3 cellular contexts compared by ENCODE assay signal in the genomic region with DNA sequence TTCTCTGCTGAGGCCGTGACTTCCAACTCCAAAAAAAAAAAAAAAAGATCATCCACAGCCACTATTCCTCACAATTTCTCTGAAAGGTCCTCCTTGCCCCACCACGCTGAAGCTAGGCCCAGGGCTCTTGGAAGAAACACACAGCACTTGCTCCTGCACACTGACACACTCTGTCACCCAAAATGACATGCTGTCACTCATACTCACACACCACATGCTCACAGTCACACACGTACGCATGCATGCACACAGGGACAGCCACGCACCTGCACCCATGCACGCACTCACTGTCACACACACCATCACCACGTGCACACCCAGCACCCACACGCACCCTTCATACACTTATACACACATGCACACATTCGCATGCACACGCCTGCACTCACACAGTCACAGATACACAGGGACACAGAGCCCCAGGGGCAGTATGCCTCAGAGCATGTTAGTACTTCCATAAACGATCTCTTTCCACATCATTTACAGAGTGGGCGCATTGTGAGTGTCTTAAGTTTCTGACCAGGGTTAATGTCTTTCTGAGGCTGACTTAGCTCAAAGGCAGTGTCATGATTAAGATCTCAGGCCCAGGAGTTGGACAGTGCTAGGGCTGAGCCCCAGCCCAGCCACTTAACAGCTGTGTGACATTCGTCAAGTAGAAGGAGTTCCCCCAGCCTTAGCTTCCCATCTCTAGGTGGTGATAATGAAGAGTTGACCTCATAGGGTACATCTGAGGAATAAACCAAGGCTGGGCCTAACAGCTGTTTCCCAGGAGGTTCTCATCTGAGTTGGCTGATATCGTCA.
TF ChIP-seq lines count a peak whose summit lies in the region.

No MANE protein-coding gene starts in this region.

TF ChIP-seq in IMR-90, 13 proteins besides CTCF, POLR2A, EP300 and RAD21:
- TF ChIP-seq, protein P1, sequence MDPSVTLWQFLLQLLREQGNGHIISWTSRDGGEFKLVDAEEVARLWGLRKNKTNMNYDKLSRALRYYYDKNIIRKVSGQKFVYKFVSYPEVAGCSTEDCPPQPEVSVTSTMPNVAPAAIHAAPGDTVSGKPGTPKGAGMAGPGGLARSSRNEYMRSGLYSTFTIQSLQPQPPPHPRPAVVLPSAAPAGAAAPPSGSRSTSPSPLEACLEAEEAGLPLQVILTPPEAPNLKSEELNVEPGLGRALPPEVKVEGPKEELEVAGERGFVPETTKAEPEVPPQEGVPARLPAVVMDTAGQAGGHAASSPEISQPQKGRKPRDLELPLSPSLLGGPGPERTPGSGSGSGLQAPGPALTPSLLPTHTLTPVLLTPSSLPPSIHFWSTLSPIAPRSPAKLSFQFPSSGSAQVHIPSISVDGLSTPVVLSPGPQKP (IDR thresholded peaks at IDR 0.05; ENCODE audit: borderline replicate concordance, low read depth, low read length), result no peak
- TF ChIP-seq CEBPB (IDR thresholded peaks at IDR 0.05; ENCODE audit: low read depth, low read length), result no peak

TF ChIP-seq in WTC11, 78 proteins besides CTCF, POLR2A, EP300 and RAD21:
- TF ChIP-seq, protein P2, sequence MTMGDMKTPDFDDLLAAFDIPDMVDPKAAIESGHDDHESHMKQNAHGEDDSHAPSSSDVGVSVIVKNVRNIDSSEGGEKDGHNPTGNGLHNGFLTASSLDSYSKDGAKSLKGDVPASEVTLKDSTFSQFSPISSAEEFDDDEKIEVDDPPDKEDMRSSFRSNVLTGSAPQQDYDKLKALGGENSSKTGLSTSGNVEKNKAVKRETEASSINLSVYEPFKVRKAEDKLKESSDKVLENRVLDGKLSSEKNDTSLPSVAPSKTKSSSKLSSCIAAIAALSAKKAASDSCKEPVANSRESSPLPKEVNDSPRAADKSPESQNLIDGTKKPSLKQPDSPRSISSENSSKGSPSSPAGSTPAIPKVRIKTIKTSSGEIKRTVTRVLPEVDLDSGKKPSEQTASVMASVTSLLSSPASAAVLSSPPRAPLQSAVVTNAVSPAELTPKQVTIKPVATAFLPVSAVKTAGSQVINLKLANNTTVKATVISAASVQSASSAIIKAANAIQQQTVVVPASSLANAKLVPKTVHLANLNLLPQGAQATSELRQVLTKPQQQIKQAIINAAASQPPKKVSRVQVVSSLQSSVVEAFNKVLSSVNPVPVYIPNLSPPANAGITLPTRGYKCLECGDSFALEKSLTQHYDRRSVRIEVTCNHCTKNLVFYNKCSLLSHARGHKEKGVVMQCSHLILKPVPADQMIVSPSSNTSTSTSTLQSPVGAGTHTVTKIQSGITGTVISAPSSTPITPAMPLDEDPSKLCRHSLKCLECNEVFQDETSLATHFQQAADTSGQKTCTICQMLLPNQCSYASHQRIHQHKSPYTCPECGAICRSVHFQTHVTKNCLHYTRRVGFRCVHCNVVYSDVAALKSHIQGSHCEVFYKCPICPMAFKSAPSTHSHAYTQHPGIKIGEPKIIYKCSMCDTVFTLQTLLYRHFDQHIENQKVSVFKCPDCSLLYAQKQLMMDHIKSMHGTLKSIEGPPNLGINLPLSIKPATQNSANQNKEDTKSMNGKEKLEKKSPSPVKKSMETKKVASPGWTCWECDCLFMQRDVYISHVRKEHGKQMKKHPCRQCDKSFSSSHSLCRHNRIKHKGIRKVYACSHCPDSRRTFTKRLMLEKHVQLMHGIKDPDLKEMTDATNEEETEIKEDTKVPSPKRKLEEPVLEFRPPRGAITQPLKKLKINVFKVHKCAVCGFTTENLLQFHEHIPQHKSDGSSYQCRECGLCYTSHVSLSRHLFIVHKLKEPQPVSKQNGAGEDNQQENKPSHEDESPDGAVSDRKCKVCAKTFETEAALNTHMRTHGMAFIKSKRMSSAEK (CRISPR knock-in tag; IDR thresholded peaks at IDR 0.05; ENCODE audit: borderline replicate concordance), result no peak
TF ChIP-seq in WTC11: peak in this region for 0.

TF ChIP-seq in neural cell, 6 proteins besides CTCF, POLR2A, EP300 and RAD21 (continued from another document):
- TF ChIP-seq, protein P3, sequence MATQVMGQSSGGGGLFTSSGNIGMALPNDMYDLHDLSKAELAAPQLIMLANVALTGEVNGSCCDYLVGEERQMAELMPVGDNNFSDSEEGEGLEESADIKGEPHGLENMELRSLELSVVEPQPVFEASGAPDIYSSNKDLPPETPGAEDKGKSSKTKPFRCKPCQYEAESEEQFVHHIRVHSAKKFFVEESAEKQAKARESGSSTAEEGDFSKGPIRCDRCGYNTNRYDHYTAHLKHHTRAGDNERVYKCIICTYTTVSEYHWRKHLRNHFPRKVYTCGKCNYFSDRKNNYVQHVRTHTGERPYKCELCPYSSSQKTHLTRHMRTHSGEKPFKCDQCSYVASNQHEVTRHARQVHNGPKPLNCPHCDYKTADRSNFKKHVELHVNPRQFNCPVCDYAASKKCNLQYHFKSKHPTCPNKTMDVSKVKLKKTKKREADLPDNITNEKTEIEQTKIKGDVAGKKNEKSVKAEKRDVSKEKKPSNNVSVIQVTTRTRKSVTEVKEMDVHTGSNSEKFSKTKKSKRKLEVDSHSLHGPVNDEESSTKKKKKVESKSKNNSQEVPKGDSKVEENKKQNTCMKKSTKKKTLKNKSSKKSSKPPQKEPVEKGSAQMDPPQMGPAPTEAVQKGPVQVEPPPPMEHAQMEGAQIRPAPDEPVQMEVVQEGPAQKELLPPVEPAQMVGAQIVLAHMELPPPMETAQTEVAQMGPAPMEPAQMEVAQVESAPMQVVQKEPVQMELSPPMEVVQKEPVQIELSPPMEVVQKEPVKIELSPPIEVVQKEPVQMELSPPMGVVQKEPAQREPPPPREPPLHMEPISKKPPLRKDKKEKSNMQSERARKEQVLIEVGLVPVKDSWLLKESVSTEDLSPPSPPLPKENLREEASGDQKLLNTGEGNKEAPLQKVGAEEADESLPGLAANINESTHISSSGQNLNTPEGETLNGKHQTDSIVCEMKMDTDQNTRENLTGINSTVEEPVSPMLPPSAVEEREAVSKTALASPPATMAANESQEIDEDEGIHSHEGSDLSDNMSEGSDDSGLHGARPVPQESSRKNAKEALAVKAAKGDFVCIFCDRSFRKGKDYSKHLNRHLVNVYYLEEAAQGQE (IDR thresholded peaks at IDR 0.05; ENCODE audit: borderline replicate concordance), result no peak
- TF ChIP-seq MXI1 (conservative IDR thresholded peaks at IDR 0.05; ENCODE audit: poor library complexity, severe bottlenecking) (peak; percentile 29), SMC3 (conservative IDR thresholded peaks at IDR 0.05; ENCODE audit: poor library complexity) (no peak)
